In the genomic region with DNA sequence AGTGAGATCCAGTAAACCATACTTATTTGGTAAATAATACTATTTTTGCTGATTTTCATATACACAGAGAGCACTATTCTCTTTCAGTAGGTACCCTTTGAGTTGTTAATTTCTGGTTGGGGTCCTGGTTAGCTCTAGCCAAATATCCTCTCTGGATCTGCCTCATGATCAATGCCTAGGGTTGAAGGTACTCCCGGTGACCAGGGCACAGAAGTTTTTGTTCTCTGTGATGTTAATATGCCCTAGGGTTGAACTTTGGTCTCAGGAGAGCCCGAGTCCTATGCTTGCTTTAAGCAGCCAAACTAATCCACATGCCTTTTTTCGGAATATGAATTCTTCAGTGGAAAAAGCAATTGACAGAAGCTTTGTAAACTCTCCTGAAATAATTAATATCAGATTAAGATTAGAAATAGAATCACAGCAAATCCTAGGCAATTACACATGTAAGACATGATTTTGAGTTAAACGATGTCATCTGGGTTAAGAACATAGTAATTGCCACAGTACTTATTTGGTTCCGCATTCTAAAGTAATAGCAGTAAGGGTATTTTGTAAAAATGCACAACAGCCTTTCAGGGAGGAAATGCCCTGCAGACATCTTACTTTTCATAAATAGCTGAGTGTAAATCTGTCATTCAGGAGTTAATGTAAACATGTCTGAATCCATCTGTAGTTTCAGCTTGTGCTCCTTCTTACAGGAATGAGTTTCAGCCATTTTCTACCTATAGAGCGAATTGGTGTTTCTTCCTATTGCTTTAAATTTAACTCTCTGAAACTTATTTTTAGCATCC, we compare ENCODE assay signal across 1 cellular context.
A peak's percentile ranks its signal among the peaks of the same experiment; 100 is the strongest.
TF ChIP-seq lines count a peak whose summit lies in the region.

No MANE protein-coding gene starts in this region.

TF ChIP-seq in HepG2, 621 proteins besides CTCF, POLR2A, EP300 and RAD21 (continued from another document and continues in another):
- TF ChIP-seq, protein P1, sequence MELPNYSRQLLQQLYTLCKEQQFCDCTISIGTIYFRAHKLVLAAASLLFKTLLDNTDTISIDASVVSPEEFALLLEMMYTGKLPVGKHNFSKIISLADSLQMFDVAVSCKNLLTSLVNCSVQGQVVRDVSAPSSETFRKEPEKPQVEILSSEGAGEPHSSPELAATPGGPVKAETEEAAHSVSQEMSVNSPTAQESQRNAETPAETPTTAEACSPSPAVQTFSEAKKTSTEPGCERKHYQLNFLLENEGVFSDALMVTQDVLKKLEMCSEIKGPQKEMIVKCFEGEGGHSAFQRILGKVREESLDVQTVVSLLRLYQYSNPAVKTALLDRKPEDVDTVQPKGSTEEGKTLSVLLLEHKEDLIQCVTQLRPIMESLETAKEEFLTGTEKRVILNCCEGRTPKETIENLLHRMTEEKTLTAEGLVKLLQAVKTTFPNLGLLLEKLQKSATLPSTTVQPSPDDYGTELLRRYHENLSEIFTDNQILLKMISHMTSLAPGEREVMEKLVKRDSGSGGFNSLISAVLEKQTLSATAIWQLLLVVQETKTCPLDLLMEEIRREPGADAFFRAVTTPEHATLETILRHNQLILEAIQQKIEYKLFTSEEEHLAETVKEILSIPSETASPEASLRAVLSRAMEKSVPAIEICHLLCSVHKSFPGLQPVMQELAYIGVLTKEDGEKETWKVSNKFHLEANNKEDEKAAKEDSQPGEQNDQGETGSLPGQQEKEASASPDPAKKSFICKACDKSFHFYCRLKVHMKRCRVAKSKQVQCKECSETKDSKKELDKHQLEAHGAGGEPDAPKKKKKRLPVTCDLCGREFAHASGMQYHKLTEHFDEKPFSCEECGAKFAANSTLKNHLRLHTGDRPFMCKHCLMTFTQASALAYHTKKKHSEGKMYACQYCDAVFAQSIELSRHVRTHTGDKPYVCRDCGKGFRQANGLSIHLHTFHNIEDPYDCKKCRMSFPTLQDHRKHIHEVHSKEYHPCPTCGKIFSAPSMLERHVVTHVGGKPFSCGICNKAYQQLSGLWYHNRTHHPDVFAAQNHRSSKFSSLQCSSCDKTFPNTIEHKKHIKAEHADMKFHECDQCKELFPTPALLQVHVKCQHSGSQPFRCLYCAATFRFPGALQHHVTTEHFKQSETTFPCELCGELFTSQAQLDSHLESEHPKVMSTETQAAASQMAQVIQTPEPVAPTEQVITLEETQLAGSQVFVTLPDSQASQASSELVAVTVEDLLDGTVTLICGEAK (IDR thresholded peaks at IDR 0.05): no peak
- TF ChIP-seq, protein P1 (CRISPR knock-in tag; IDR thresholded peaks at IDR 0.05): no peak
- TF ChIP-seq SOX13 (IDR thresholded peaks at IDR 0.05) (no peak), SOX13 (CRISPR knock-in tag; conservative IDR thresholded peaks at IDR 0.05 in 1 of 2, IDR thresholded peaks at IDR 0.05 in 1 of 2) (peak in 1 of 2 experiments; percentile 83; a peak in 2 of 4 replicates), GATAD2A (CRISPR knock-in tag; IDR thresholded peaks at IDR 0.05) (peak; percentile 78), KLF9 (CRISPR knock-in tag; IDR thresholded peaks at IDR 0.05; ENCODE audit: low read depth) (no peak), SOX6 (IDR thresholded peaks at IDR 0.05) (no peak), SOX6 (CRISPR knock-in tag; IDR thresholded peaks at IDR 0.05) (peak; percentile 77), SRF (IDR thresholded peaks at IDR 0.05; ENCODE audit: low read depth, low read length) (no peak), SALL1 (CRISPR knock-in tag; IDR thresholded peaks at IDR 0.05) (peak; percentile 80; the same call in 1 of the 2 replicates), TCF7 (IDR thresholded peaks at IDR 0.05; ENCODE audit: low read depth) (peak; percentile 47)
- TF ChIP-seq, protein P2, sequence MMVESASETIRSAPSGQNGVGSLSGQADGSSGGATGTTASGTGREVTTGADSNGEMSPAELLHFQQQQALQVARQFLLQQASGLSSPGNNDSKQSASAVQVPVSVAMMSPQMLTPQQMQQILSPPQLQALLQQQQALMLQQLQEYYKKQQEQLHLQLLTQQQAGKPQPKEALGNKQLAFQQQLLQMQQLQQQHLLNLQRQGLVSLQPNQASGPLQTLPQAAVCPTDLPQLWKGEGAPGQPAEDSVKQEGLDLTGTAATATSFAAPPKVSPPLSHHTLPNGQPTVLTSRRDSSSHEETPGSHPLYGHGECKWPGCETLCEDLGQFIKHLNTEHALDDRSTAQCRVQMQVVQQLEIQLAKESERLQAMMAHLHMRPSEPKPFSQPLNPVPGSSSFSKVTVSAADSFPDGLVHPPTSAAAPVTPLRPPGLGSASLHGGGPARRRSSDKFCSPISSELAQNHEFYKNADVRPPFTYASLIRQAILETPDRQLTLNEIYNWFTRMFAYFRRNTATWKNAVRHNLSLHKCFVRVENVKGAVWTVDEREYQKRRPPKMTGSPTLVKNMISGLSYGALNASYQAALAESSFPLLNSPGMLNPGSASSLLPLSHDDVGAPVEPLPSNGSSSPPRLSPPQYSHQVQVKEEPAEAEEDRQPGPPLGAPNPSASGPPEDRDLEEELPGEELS (CRISPR knock-in tag; IDR thresholded peaks at IDR 0.05): 0 out of 2 replicates have a peak, but pooled peaks have one; percentile 20
- TF ChIP-seq, protein P3, sequence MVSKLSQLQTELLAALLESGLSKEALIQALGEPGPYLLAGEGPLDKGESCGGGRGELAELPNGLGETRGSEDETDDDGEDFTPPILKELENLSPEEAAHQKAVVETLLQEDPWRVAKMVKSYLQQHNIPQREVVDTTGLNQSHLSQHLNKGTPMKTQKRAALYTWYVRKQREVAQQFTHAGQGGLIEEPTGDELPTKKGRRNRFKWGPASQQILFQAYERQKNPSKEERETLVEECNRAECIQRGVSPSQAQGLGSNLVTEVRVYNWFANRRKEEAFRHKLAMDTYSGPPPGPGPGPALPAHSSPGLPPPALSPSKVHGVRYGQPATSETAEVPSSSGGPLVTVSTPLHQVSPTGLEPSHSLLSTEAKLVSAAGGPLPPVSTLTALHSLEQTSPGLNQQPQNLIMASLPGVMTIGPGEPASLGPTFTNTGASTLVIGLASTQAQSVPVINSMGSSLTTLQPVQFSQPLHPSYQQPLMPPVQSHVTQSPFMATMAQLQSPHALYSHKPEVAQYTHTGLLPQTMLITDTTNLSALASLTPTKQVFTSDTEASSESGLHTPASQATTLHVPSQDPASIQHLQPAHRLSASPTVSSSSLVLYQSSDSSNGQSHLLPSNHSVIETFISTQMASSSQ (IDR thresholded peaks at IDR 0.05; ENCODE audit: low read depth): no peak
- TF ChIP-seq, protein P3 (CRISPR knock-in tag; IDR thresholded peaks at IDR 0.05; ENCODE audit: borderline replicate concordance): no peak
- TF ChIP-seq, protein P4, sequence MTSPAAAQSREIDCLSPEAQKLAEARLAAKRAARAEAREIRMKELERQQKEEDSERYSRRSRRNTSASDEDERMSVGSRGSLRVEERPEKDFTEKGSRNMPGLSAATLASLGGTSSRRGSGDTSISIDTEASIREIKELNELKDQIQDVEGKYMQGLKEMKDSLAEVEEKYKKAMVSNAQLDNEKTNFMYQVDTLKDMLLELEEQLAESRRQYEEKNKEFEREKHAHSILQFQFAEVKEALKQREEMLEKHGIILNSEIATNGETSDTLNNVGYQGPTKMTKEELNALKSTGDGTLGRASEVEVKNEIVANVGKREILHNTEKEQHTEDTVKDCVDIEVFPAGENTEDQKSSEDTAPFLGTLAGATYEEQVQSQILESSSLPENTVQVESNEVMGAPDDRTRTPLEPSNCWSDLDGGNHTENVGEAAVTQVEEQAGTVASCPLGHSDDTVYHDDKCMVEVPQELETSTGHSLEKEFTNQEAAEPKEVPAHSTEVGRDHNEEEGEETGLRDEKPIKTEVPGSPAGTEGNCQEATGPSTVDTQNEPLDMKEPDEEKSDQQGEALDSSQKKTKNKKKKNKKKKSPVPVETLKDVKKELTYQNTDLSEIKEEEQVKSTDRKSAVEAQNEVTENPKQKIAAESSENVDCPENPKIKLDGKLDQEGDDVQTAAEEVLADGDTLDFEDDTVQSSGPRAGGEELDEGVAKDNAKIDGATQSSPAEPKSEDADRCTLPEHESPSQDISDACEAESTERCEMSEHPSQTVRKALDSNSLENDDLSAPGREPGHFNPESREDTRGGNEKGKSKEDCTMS (CRISPR knock-in tag; conservative IDR thresholded peaks at IDR 0.05): no peak
- TF ChIP-seq, protein P5, sequence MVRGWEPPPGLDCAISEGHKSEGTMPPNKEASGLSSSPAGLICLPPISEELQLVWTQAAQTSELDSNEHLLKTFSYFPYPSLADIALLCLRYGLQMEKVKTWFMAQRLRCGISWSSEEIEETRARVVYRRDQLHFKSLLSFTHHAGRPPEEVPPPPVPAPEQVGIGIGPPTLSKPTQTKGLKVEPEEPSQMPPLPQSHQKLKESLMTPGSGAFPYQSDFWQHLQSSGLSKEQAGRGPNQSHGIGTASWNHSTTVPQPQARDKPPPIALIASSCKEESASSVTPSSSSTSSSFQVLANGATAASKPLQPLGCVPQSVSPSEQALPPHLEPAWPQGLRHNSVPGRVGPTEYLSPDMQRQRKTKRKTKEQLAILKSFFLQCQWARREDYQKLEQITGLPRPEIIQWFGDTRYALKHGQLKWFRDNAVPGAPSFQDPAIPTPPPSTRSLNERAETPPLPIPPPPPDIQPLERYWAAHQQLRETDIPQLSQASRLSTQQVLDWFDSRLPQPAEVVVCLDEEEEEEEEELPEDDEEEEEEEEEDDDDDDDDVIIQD (CRISPR knock-in tag; IDR thresholded peaks at IDR 0.05; ENCODE audit: low read depth): peak; percentile 49; the same call in 1 of the 2 replicates
- TF ChIP-seq, protein P6, sequence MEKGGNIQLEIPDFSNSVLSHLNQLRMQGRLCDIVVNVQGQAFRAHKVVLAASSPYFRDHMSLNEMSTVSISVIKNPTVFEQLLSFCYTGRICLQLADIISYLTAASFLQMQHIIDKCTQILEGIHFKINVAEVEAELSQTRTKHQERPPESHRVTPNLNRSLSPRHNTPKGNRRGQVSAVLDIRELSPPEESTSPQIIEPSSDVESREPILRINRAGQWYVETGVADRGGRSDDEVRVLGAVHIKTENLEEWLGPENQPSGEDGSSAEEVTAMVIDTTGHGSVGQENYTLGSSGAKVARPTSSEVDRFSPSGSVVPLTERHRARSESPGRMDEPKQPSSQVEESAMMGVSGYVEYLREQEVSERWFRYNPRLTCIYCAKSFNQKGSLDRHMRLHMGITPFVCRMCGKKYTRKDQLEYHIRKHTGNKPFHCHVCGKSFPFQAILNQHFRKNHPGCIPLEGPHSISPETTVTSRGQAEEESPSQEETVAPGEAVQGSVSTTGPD (CRISPR knock-in tag; IDR thresholded peaks at IDR 0.05): peak; percentile 82
- TF ChIP-seq, protein P7, sequence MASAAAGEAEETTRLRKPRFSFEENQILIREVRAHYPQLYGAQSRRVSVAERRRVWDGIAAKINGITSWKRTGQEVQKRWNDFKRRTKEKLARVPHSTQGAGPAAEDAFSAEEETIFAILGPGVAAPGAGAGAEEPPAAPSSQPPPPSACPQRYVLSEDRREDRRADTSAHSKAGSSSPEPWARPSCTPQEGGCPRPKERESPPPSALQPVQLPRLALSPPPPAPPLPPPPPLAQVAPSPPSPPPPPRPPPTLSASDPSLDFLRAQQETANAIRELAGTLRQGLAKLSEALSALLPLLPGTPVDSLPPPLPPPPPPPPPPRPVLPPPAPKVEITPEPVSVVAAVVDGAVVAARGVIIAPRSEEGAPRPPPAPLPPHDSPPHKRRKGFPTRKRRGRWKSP (CRISPR knock-in tag; IDR thresholded peaks at IDR 0.05): peak; percentile 39; the same call in 1 of the 2 replicates
